ENCODE assay signal across 17 cellular contexts in the genomic region with DNA sequence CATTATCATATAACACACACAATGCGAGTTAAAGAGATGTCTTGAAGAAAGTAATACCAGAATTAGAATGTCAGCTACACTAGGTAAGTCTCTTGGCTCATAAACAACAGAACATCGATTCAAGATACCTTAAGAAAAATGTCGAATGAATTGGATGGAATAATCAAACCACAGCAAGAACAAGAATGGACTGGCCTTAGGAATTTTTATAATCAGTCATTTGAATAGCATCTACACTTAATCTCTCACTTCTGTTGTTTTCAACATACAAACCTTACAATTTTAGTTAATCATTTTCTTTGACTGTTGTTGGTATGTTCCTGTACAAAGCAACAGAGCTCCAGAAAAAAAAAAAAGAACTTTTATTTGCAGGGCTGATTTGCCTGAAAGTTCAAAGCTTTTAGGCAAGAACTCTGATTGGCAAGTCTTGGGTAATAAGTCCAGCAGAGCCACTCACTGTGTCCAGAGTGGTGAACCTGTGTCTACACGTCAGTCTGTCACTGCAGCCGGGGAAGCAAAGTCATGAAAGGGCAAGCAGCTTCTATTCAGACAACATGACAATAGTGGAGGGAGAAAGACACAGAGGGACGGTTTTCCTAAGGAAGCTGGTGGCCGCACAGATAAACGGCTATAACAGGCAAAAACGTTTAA.
"Had no signal": no experiment of that assay in that cellular context is flagged by ENCODE, and none has a peak within 500 bp of the region (broad histone marks: within the 10 kb centered on the region; RNA-seq: fewer than 3 reads in every experiment).

No MANE protein-coding gene starts in this region.

- DNase-seq: effector memory CD8-positive, alpha-beta T cell; heart left ventricle; hippocampal formation; left ventricle myocardium inferior; lower lobe of right lung; mesenchymal stem cell; naive B cell; nephron progenitor cell; nucleus accumbens; ovary; right cardiac atrium; small intestine; stimulated activated CD4-positive, alpha-beta T cell treated with anti-CD3 and anti-CD28 coated beads, Interleukin-12 subunit alpha, Interleukin-12 subunit beta, amount 100 ng/mL, for 4 hours; stimulated activated naive CD4-positive, alpha-beta T cell; stomach; trophoblast cell had no signal

- H3K9me3 ChIP-seq: heart left ventricle, left ventricle myocardium inferior, lower lobe of right lung, ovary, stomach had no signal

- H3K4me1 Mint-ChIP-seq: central memory CD8-positive, alpha-beta T cell; naive B cell; nephron progenitor cell had no signal

- ATAC-seq: effector memory CD8-positive, alpha-beta T cell; heart left ventricle; right cardiac atrium had no signal

- H3K27me3 ChIP-seq: heart left ventricle, ovary, stomach had no signal

- H3K9me3 Mint-ChIP-seq: effector memory CD8-positive, alpha-beta T cell; nephron progenitor cell had no signal

- H3K27ac Mint-ChIP-seq: effector memory CD8-positive, alpha-beta T cell; naive B cell; nephron progenitor cell had no signal

- H3K27me3 Mint-ChIP-seq: central memory CD8-positive, alpha-beta T cell; effector memory CD8-positive, alpha-beta T cell; naive B cell had no signal

- H3K4me3 ChIP-seq: heart left ventricle, left ventricle myocardium inferior, lower lobe of right lung, ovary, stomach had no signal

- H3K4me1 ChIP-seq: heart left ventricle, left ventricle myocardium inferior, lower lobe of right lung, stomach had no signal

- H3K4me3 Mint-ChIP-seq: central memory CD8-positive, alpha-beta T cell; effector memory CD8-positive, alpha-beta T cell; naive B cell; nephron progenitor cell had no signal

- H3K36me3 Mint-ChIP-seq: naive B cell had no signal

- H3K36me3 ChIP-seq: heart left ventricle, left ventricle myocardium inferior, lower lobe of right lung, ovary, stomach had no signal

- H3K27ac ChIP-seq: heart left ventricle, left ventricle myocardium inferior, lower lobe of right lung, ovary, stomach had no signal
